ENCODE assay signal across 1 cellular context in genomic region chr9:122338536-122338935, GRCh38.
TF ChIP-seq lines count a peak whose summit lies in the region.

No MANE protein-coding gene starts in this region.

TF ChIP-seq in H1, 55 proteins besides CTCF, POLR2A, EP300 and RAD21:
- TF ChIP-seq, protein P1, sequence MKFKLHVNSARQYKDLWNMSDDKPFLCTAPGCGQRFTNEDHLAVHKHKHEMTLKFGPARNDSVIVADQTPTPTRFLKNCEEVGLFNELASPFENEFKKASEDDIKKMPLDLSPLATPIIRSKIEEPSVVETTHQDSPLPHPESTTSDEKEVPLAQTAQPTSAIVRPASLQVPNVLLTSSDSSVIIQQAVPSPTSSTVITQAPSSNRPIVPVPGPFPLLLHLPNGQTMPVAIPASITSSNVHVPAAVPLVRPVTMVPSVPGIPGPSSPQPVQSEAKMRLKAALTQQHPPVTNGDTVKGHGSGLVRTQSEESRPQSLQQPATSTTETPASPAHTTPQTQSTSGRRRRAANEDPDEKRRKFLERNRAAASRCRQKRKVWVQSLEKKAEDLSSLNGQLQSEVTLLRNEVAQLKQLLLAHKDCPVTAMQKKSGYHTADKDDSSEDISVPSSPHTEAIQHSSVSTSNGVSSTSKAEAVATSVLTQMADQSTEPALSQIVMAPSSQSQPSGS (IDR thresholded peaks at IDR 0.05; ENCODE audit: low read length): no peak
- TF ChIP-seq ASH2L (IDR thresholded peaks at IDR 0.05; ENCODE audit: low read length): no peak
- TF ChIP-seq TCF12 (IDR thresholded peaks at IDR 0.05; ENCODE audit: low read depth, low read length): no peak
- no peak for TF ChIP-seq SP1 (IDR thresholded peaks at IDR 0.05; ENCODE audit: low read depth, low read length)
- TF ChIP-seq RBBP5 (IDR thresholded peaks at IDR 0.05; ENCODE audit: borderline replicate concordance, low read depth, low read length): no peak
- TF ChIP-seq SP2 (IDR thresholded peaks at IDR 0.05; ENCODE audit: low read length): no peak
- TF ChIP-seq CEBPB (IDR thresholded peaks at IDR 0.05; ENCODE audit: low read depth, low read length): no peak
- TF ChIP-seq FOSL1 (IDR thresholded peaks at IDR 0.05; ENCODE audit: insufficient read depth, low read depth, low read length): no peak
- TF ChIP-seq RFX5 (IDR thresholded peaks at IDR 0.05; ENCODE audit: borderline replicate concordance, low read depth, low read length): no peak
TF ChIP-seq in H1: peak in this region for 0.
